Comparison of ENCODE assay signal across 7 cellular contexts in the genomic region with DNA sequence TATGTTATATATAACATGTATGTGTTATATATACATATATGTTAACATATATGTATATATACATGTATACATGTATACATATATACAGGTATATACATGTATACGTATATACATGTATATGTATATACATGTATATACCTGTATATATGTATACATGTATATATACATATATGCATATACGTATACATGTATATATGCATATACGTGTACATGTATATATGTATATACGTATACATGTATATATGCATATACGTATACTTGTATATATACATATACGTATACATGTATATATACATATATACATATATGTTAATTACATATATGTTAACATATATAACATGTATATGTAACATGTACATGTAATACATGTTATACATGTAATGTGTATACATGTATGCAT.
"Had no signal": no experiment of that assay in that cellular context is flagged by ENCODE, and none has a peak within 500 bp of the region (broad histone marks: within the 10 kb centered on the region; RNA-seq: fewer than 3 reads in every experiment).

No MANE protein-coding gene starts in this region.

- H3K4me3 Mint-ChIP-seq: HFFc6 had no signal

- ATAC-seq: HCT116 had no signal

- DNase-seq: GM23248, GOT3, H7, HFFc6, IMR-90, KBM-7 had no signal
